In genomic region chr18:6039055-6039454, GRCh38 we compare ENCODE assay signal across 28 cellular contexts.
"Had no signal": no experiment of that assay in that cellular context is flagged by ENCODE, and none has a peak within 500 bp of the region (broad histone marks: within the 10 kb centered on the region; RNA-seq: fewer than 3 reads in every experiment).

No MANE protein-coding gene starts in this region.

- H3K27me3 ChIP-seq: breast epithelium, colonic mucosa, pancreas, sigmoid colon, transverse colon had no signal

- H3K36me3 ChIP-seq: breast epithelium, colonic mucosa, pancreas, prostate gland, sigmoid colon, transverse colon had no signal

- H3K4me3 ChIP-seq: breast epithelium, colonic mucosa, pancreas, prostate gland, sigmoid colon, transverse colon had no signal

- H3K27ac Mint-ChIP-seq: activated B cell treated with CpG ODN at 0.5 μM for 24 hours; activated CD8-positive, alpha-beta T cell treated with anti-CD3 and anti-CD28 coated beads for 36 hours; activated naive CD4-positive, alpha-beta T cell treated with anti-CD3 and anti-CD28 coated beads, Interleukin-2, amount 50 U/mL, for 72 hours; activated T-helper 2 cell treated with anti-CD3 and anti-CD28 coated beads, Interferon-gamma antibody, Interleukin-2, Interleukin-4, amounts not matched to agents 10 μg/mL and 5 μg/mL and 100 μg/mL, durations not matched to agents 14 hours and 24 hours and 36 hours; memory B cell; naive thymus-derived CD4-positive, alpha-beta T cell; T-helper 2 cell treated with Interferon-gamma antibody and Interleukin-4, amounts not matched to agents 5 μg/mL and 100 μg/mL, for 36 hours had no signal

- H3K4me1 ChIP-seq: breast epithelium, colonic mucosa, pancreas, prostate gland, sigmoid colon, transverse colon had no signal

- H3K4me1 Mint-ChIP-seq: activated B cell treated with CpG ODN at 0.5 μM for 24 hours; central memory CD8-positive, alpha-beta T cell; memory B cell; naive thymus-derived CD4-positive, alpha-beta T cell had no signal

- H3K27ac ChIP-seq: breast epithelium, colonic mucosa, pancreas, prostate gland, sigmoid colon, transverse colon had no signal

- H3K4me3 Mint-ChIP-seq: activated B cell treated with CpG ODN at 0.5 μM for 24 hours; activated CD8-positive, alpha-beta T cell treated with anti-CD3 and anti-CD28 coated beads for 36 hours; central memory CD8-positive, alpha-beta T cell; memory B cell; naive thymus-derived CD4-positive, alpha-beta T cell; T-helper 2 cell treated with Interferon-gamma antibody and Interleukin-4, amounts not matched to agents 5 μg/mL and 100 μg/mL, for 36 hours had no signal

- ATAC-seq: activated CD8-positive, alpha-beta T cell treated with anti-CD3 and anti-CD28 coated beads for 36 hours; activated naive CD4-positive, alpha-beta T cell treated with anti-CD3 and anti-CD28 coated beads, Interleukin-2, amount 50 U/mL, for 72 hours; naive thymus-derived CD4-positive, alpha-beta T cell; pancreas had no signal

- DNase-seq: activated B cell treated with CpG ODN at 0.5 μM for 24 hours; activated CD4-positive, alpha-beta T cell treated with anti-CD3 and anti-CD28 coated beads, Interleukin-2, amount 50 U/mL, for 1 hour; activated CD8-positive, alpha-beta T cell treated with anti-CD3 and anti-CD28 coated beads for 36 hours; activated T-cell treated with anti-CD3 and anti-CD28 coated beads, Interleukin-2, amount 50 U/mL, for 48 hours; aorta; colonic mucosa; effector memory CD4-positive, alpha-beta T cell; foreskin fibroblast; head of caudate nucleus; hippocampal formation; kidney; midbrain; naive thymus-derived CD4-positive, alpha-beta T cell; pancreas; retina; sigmoid colon; stimulated activated CD4-positive, alpha-beta T cell treated with anti-CD3 and anti-CD28 coated beads, Interleukin-15, amount 100 ng/mL, for 24 hours; stimulated activated CD4-positive, alpha-beta T cell treated with anti-CD3 and anti-CD28 coated beads, Interleukin-2, amount 100 ng/mL, for 24 hours; stimulated activated naive CD4-positive, alpha-beta T cell treated with Interleukin-2 at 50 U/mL for 16 hours; T-helper 1 cell; transverse colon had no signal

- H3K9me3 ChIP-seq: colonic mucosa, pancreas, prostate gland, sigmoid colon had no signal

- H3K27me3 Mint-ChIP-seq: activated B cell treated with CpG ODN at 0.5 μM for 24 hours; activated CD8-positive, alpha-beta T cell treated with anti-CD3 and anti-CD28 coated beads for 36 hours; central memory CD8-positive, alpha-beta T cell had no signal
